In genomic region chr5:68380071-68380470, GRCh38 we compare ENCODE assay signal across 16 cellular contexts.
"Had no signal": no experiment of that assay in that cellular context is flagged by ENCODE, and none has a peak within 500 bp of the region (broad histone marks: within the 10 kb centered on the region; RNA-seq: fewer than 3 reads in every experiment).

No MANE protein-coding gene starts in this region.

- H3K4me3 ChIP-seq: hepatocyte, left ventricle myocardium inferior, pancreas, skin epidermis had no signal

- H3K27ac Mint-ChIP-seq: activated CD4-positive, alpha-beta T cell treated with anti-CD3 and anti-CD28 coated beads for 36 hours; dendritic cell treated with granulocyte-macrophage colony-stimulating factor and Interleukin-4, amounts not matched to agents 40 ng/mL and 50 ng/mL, for 4 days; endodermal cell had no signal

- H3K4me2 ChIP-seq: hepatocyte had no signal

- ATAC-seq: activated CD4-positive, alpha-beta T cell treated with anti-CD3 and anti-CD28 coated beads for 36 hours; SK-N-SH treated with all-trans-retinoic acid at 6 μM for 48 hours had no signal

- H3K9me3 ChIP-seq: pancreas had no signal

- H3K9me3 Mint-ChIP-seq: endodermal cell had no signal

- H3K27me3 ChIP-seq: brain microvascular endothelial cell, hepatocyte, pancreas had no signal

- H3K4me3 Mint-ChIP-seq: activated CD4-positive, alpha-beta T cell treated with anti-CD3 and anti-CD28 coated beads for 36 hours; activated naive CD8-positive, alpha-beta T cell; dendritic cell treated with granulocyte-macrophage colony-stimulating factor and Interleukin-4, amounts not matched to agents 40 ng/mL and 50 ng/mL, for 4 days; endodermal cell had no signal

- H3K36me3 ChIP-seq: brain microvascular endothelial cell, left ventricle myocardium inferior, pancreas had no signal

- H3K36me3 Mint-ChIP-seq: activated naive CD8-positive, alpha-beta T cell had no signal

- H3K27ac ChIP-seq: brain microvascular endothelial cell, hepatocyte, left ventricle myocardium inferior, pancreas had no signal

- DNase-seq: activated CD4-positive, alpha-beta T cell treated with anti-CD3 and anti-CD28 coated beads for 36 hours; activated effector memory CD4-positive, alpha-beta T cell treated with anti-CD3 and anti-CD28 coated beads, Interleukin-2, amount 50 U/mL, for 16 hours; activated T-cell treated with anti-CD3 and anti-CD28 coated beads for 4 hours; brain microvascular endothelial cell; endodermal cell; erythroblast; kidney; left ventricle myocardium inferior; mesenchymal stem cell; pancreas; trophoblast cell had no signal

- H3K27me3 Mint-ChIP-seq: activated CD4-positive, alpha-beta T cell treated with anti-CD3 and anti-CD28 coated beads for 36 hours; activated naive CD8-positive, alpha-beta T cell; dendritic cell treated with granulocyte-macrophage colony-stimulating factor and Interleukin-4, amounts not matched to agents 40 ng/mL and 50 ng/mL, for 4 days had no signal
